Comparison of ENCODE assay signal across 5 cellular contexts in the genomic region with DNA sequence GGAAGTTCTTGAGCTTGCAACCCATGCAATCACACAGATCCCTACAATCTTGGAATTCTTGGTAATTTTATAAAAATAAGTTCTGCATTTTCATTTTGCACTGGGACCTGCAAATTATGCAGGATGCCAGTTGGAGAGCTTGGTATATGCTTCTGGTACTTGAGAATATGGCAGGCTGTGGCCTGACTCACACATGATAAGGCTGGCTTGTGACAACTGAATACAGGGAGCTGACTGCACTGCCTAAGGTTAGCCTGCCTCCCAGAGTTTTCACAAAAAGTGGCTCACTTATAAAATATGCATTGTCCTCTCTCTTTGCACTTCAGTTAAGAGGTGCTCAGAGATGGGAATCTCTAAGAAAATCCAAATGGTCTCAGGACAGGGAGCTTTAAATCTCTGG.
"Had no signal": no experiment of that assay in that cellular context is flagged by ENCODE, and none has a peak within 500 bp of the region (broad histone marks: within the 10 kb centered on the region; RNA-seq: fewer than 3 reads in every experiment).

No MANE protein-coding gene starts in this region.

- H3K4me1 Mint-ChIP-seq: GM23338, H9 had no signal

- H3K4me3 Mint-ChIP-seq: GM23338, H9 had no signal

- DNase-seq: H9, HCEC 1CT, IMR-90 had no signal

- H3K4me3 ChIP-seq: GM23338, K562 had no signal

- H3K9me3 Mint-ChIP-seq: GM23338 had no signal

- H3K27ac Mint-ChIP-seq: GM23338, H9 had no signal

- ATAC-seq: GM23338, K562 had no signal
